15 cellular contexts compared by ENCODE assay signal in the genomic region with DNA sequence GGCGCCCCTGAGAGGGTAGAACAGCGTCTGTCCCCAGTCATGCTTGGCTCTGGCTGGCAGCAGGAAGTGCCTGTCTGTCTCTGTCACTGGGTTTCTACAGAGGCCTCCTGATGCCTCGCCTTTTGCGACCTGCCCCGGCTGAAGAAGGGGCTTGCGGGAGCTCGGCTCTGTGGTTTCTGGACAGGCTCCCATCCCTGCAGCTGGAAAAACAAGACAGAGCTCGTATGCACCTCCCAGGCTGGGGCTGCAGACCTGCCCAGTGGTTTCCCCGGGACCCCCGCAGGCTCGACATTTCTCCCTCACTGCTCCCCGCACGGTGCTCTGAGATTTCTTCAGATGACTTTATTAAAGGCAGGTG. TPM values are rescaled to one million over a fixed set of nuclear protein-coding genes. Genes with fewer than 3 reads are reported as not detected.
A peak's percentile ranks its signal among the peaks of the same experiment; 100 is the strongest.
DNase-seq lines count a peak whose midpoint lies in the region; ATAC-seq, FAIRE-seq and TF ChIP-seq lines count a peak whose summit lies in the region.
"Had no signal": no experiment of that assay in that cellular context is flagged by ENCODE, and none has a peak within 500 bp of the region (broad histone marks: within the 10 kb centered on the region; RNA-seq: fewer than 3 reads in every experiment).

No MANE protein-coding gene starts in this region.

- peak overlapping the region; percentile 55 for H2AFZ ChIP-seq in astrocyte (ENCODE audit: low read depth, low read length)

- no peak for ATAC-seq in Right ventricle myocardium superior (ENCODE audit: poor library complexity)
- no peak for ATAC-seq in natural killer cell treated with Interleukin-12 subunit alpha and Interleukin-12 subunit beta and Interleukin-15 and Interleukin-18, amount 100 ng/mL, for 72 hours
- ATAC-seq in HG03039 (IDR thresholded peaks at IDR 0.05; ENCODE audit: unreplicated experiment): no peak
- ATAC-seq: activated T-cell treated with anti-CD3 and anti-CD28 coated beads, Interleukin-2, amount 50 U/mL, for 72 hours had no signal

- H3K9ac ChIP-seq in astrocyte (ENCODE audit: low read length): no peak overlapping the region

- intact Hi-C loops in left ventricle myocardium inferior (cut with micrococcal nuclease) (no loop called here), Right ventricle myocardium superior (cut with DNase I) (no loop called here)

- H3K4me3 ChIP-seq in left ventricle myocardium inferior (no peak overlapping the region), astrocyte (ENCODE audit: insufficient read depth, low read depth, low read length) (no peak overlapping the region), WERI-Rb-1 (ENCODE audit: low read depth, low read length) (no peak overlapping the region)
- H3K4me3 ChIP-seq: transverse colon had no signal

- H3K27ac Mint-ChIP-seq in astrocyte (ENCODE audit: unreplicated experiment): no peak overlapping the region
- H3K27ac Mint-ChIP-seq in natural killer cell treated with Interleukin-12 subunit alpha and Interleukin-12 subunit beta and Interleukin-15 and Interleukin-18, amount 100 ng/mL, for 72 hours: no peak overlapping the region
- H3K27ac Mint-ChIP-seq: activated T-cell treated with anti-CD3 and anti-CD28 coated beads, Interleukin-2, amount 50 U/mL, for 72 hours had no signal

- peaks cover 18% of the 10 kb centered on the region for H3K27me3 Mint-ChIP-seq in astrocyte (ENCODE audit: low read depth, unreplicated experiment)
- peaks cover 0 to 2% of the 10 kb centered on the region in 2 donors for H3K27me3 Mint-ChIP-seq in natural killer cell treated with Interleukin-12 subunit alpha and Interleukin-12 subunit beta and Interleukin-15 and Interleukin-18, amount 100 ng/mL, for 72 hours

- H3K4me1 Mint-ChIP-seq in astrocyte (ENCODE audit: low read depth, unreplicated experiment): peaks cover 21% of the 10 kb centered on the region
- no peaks in the 10 kb centered on the region for H3K4me1 Mint-ChIP-seq in natural killer cell treated with Interleukin-12 subunit alpha and Interleukin-12 subunit beta and Interleukin-15 and Interleukin-18, amount 100 ng/mL, for 72 hours (ENCODE audit: low read depth in 2 of 2)

- H3K79me2 ChIP-seq in astrocyte (ENCODE audit: insufficient read depth, low read length): no peaks in the 10 kb centered on the region

- H4K20me1 ChIP-seq in astrocyte (ENCODE audit: insufficient read depth, low read length): peaks cover 5% of the 10 kb centered on the region

- peaks cover 4% of the 10 kb centered on the region for H3K9me3 ChIP-seq in left ventricle myocardium inferior (replicated peaks)
- H3K9me3 ChIP-seq in astrocyte (ENCODE audit: insufficient read depth, low read depth, low read length): peaks cover 6% of the 10 kb centered on the region
- H3K9me3 ChIP-seq in WERI-Rb-1 (ENCODE audit: severe bottlenecking): peaks cover 7% of the 10 kb centered on the region
- H3K9me3 ChIP-seq: neutrophil, transverse colon had no signal

- no peaks in the 10 kb centered on the region for H3K36me3 ChIP-seq in left ventricle myocardium inferior
- no peaks in the 10 kb centered on the region for H3K36me3 ChIP-seq in astrocyte (ENCODE audit: insufficient read depth, low read length)
- H3K36me3 ChIP-seq in WERI-Rb-1: no peaks in the 10 kb centered on the region
- H3K36me3 ChIP-seq: neutrophil, transverse colon had no signal

- no peak overlapping the region for H3K4me3 Mint-ChIP-seq in astrocyte (ENCODE audit: unreplicated experiment)
- no peak overlapping the region for H3K4me3 Mint-ChIP-seq in natural killer cell treated with Interleukin-12 subunit alpha and Interleukin-12 subunit beta and Interleukin-15 and Interleukin-18, amount 100 ng/mL, for 72 hours
- H3K4me3 Mint-ChIP-seq: activated T-cell treated with anti-CD3 and anti-CD28 coated beads, Interleukin-2, amount 50 U/mL, for 72 hours had no signal

- no peak for DNase-seq in left ventricle myocardium inferior
- DNase-seq in Right ventricle myocardium superior: no peak
- peak; percentile 72 for DNase-seq in astrocyte (ENCODE audit: low read depth)
- peak; percentile 47 for DNase-seq in left kidney (ENCODE audit: low read depth, low spot score)
- DNase-seq in natural killer cell treated with Interleukin-12 subunit alpha and Interleukin-12 subunit beta and Interleukin-15 and Interleukin-18, amount 100 ng/mL, for 72 hours (ENCODE audit: low spot score): no peak
- no peak for DNase-seq in NCI-H1417 treated with DMSO at 0.1 percent for 48 hours (lab: John Stamatoyannopoulos, UW)
- no peak for DNase-seq in WERI-Rb-1
- DNase-seq: activated T-cell treated with anti-CD3 and anti-CD28 coated beads, Interleukin-2, amount 50 U/mL, for 72 hours; effector memory CD4-positive, alpha-beta T cell; MM.1S; T-helper 1 cell had no signal

- no peak for FAIRE-seq in astrocyte (lab: Jason Lieb, UNC)

- H3K4me1 ChIP-seq in left ventricle myocardium inferior: peaks cover 11% of the 10 kb centered on the region
- H3K4me1 ChIP-seq in astrocyte (ENCODE audit: insufficient read depth, low read length): peaks cover 20% of the 10 kb centered on the region

- peaks cover 10% of the 10 kb centered on the region for H3K9me3 Mint-ChIP-seq in astrocyte (ENCODE audit: unreplicated experiment)
- peaks cover 3% of the 10 kb centered on the region for H3K9me3 Mint-ChIP-seq in natural killer cell treated with Interleukin-12 subunit alpha and Interleukin-12 subunit beta and Interleukin-15 and Interleukin-18, amount 100 ng/mL, for 72 hours

- H3K4me2 ChIP-seq in astrocyte (ENCODE audit: low read length): peak overlapping the region; percentile 76

- TF ChIP-seq CTCF in left ventricle myocardium inferior (IDR thresholded peaks at IDR 0.05; ENCODE audit: borderline replicate concordance) (no peak), astrocyte (IDR thresholded peaks at IDR 0.05; ENCODE audit: insufficient read depth, low read depth, low read length) (no peak), WERI-Rb-1 (IDR thresholded peaks at IDR 0.05; ENCODE audit: low read depth, low read length) (no peak)

- H3K27me3 ChIP-seq in left ventricle myocardium inferior (ENCODE audit: low read depth) (peaks cover 5% of the 10 kb centered on the region), astrocyte (ENCODE audit: insufficient read depth, low read length) (peaks cover 16% of the 10 kb centered on the region), WERI-Rb-1 (ENCODE audit: insufficient read depth, low read depth, severe bottlenecking) (no peaks in the 10 kb centered on the region)
- H3K27me3 ChIP-seq: transverse colon had no signal

- H3K27ac ChIP-seq in left ventricle myocardium inferior (replicated peaks): peak overlapping the region; percentile 44
- no peak overlapping the region for H3K27ac ChIP-seq in astrocyte (ENCODE audit: low read depth, low read length)
- no peak overlapping the region for H3K27ac ChIP-seq in WERI-Rb-1
- H3K27ac ChIP-seq: HL-60, neutrophil had no signal

- H3K36me3 Mint-ChIP-seq in astrocyte (ENCODE audit: low read depth, unreplicated experiment): no peaks in the 10 kb centered on the region
- H3K36me3 Mint-ChIP-seq in natural killer cell treated with Interleukin-12 subunit alpha and Interleukin-12 subunit beta and Interleukin-15 and Interleukin-18, amount 100 ng/mL, for 72 hours: no peaks in the 10 kb centered on the region

RNA-seq across cellular contexts. Expression of gene SORCS2, which starts 57.0 kb away (rescaled TPM):
- total RNA-seq in left ventricle myocardium inferior: 1.2 TPM
- 1.2 TPM for total RNA-seq in Right ventricle myocardium superior
- 13.8 and 25.7 TPM in 2 replicates for total RNA-seq in astrocyte
- under 1 TPM; 0.17 to 0.21 TPM for total RNA-seq in natural killer cell treated with Interleukin-12 subunit alpha and Interleukin-12 subunit beta and Interleukin-15 and Interleukin-18, amount 100 ng/mL, for 72 hours

Comparison
In these comparisons a context has a peak if more than half of its experiments do, and no peak if none do; other contexts are left out.
1. DNase-seq: peak in astrocyte (single experiment) and left kidney (single experiment); none in left ventricle myocardium inferior (single experiment), Right ventricle myocardium superior (single experiment), natural killer cell treated with Interleukin-12 subunit alpha and Interleukin-12 subunit beta and Interleukin-15 and Interleukin-18, amount 100 ng/mL, for 72 hours (single experiment), NCI-H1417 treated with DMSO at 0.1 percent for 48 hours (single experiment) and WERI-Rb-1 (single experiment).